Comparison of ENCODE assay signal across 18 cellular contexts in genomic region chr12:121490401-121491257, GRCh38.
DNase-seq lines count a peak whose midpoint lies in the region; ATAC-seq and TF ChIP-seq lines count a peak whose summit lies in the region.
"Had no signal": no experiment of that assay in that cellular context is flagged by ENCODE, and none has a peak within 500 bp of the region (broad histone marks: within the 10 kb centered on the region; RNA-seq: fewer than 3 reads in every experiment).

No MANE protein-coding gene starts in this region.

- no peak overlapping the region for H3K4me3 ChIP-seq in CD8-positive, alpha-beta T cell (ENCODE audit: low read depth, low read length)
- H3K4me3 ChIP-seq in mesendoderm (ENCODE audit: low read length) (no peak overlapping the region), prostate gland (no peak overlapping the region)
- H3K4me3 ChIP-seq in CD8-positive, alpha-beta memory T cell (ENCODE audit: low read length) = no peak overlapping the region
- H3K4me3 ChIP-seq: PC-9, sigmoid colon, uterus had no signal

- peak; percentile 68 for ATAC-seq in CD8-positive, alpha-beta T cell
- ATAC-seq in T-cell (replicated peaks in 1 of 4) = peak in 3 of 4 experiments; percentile 16 to 38 (median 24)
- ATAC-seq: left ventricle myocardium superior had no signal

- no peak overlapping the region for H3K4ac ChIP-seq in mesendoderm (ENCODE audit: low read depth, low read length)

- H3K27ac Mint-ChIP-seq in CD8-positive, alpha-beta T cell = peak overlapping the region; percentile 80
- H3K27ac Mint-ChIP-seq in IgD-negative memory B cell = peak overlapping the region in 2 of 3 donors; percentile 36 to 88
- peak overlapping the region in 1 of 2 donors; percentile 34 for H3K27ac Mint-ChIP-seq in T-cell
- peak overlapping the region in 2 of 8 donors; percentile 51 to 73 for H3K27ac Mint-ChIP-seq in CD8-positive, alpha-beta memory T cell

- no peak overlapping the region for H2AK5ac ChIP-seq in mesendoderm (ENCODE audit: low read length)

- peaks cover 7% of the 10 kb centered on the region for H3K36me3 ChIP-seq in CD8-positive, alpha-beta T cell (ENCODE audit: insufficient read depth, low read length)
- peaks cover 7% of the 10 kb centered on the region for H3K36me3 ChIP-seq in mesendoderm (ENCODE audit: control insufficient read depth, insufficient read depth, low read length)
- H3K36me3 ChIP-seq in CD8-positive, alpha-beta memory T cell (ENCODE audit: insufficient read depth, low read length) = peaks cover 11% of the 10 kb centered on the region
- H3K36me3 ChIP-seq in prostate gland = no peaks in the 10 kb centered on the region
- H3K36me3 ChIP-seq: uterus had no signal

- POLR2A ChIA-PET in CD8-positive, alpha-beta T cell (lab: Charles Lee) = interaction anchor here (0.6 kb wide), 1 partner anchor 78 kb away, joined by 3 read pairs; no protein-coding TSS in a partner anchor
- POLR2A ChIA-PET in T-cell (lab: Charles Lee) = interaction anchor here in 1 of 2 donors (0.7 kb wide), 1 partner anchor 27 kb away, joined by 10 read pairs; no protein-coding TSS in a partner anchor
- POLR2A ChIA-PET in CD8-positive, alpha-beta memory T cell (lab: Charles Lee) = no interaction called here

- TF ChIP-seq CTCF in CD8-positive, alpha-beta T cell (IDR thresholded peaks at IDR 0.05) = no peak
- no peak for TF ChIP-seq CTCF in prostate gland (IDR thresholded peaks at IDR 0.05)

- H3K79me2 ChIP-seq in mesendoderm (ENCODE audit: control insufficient read depth, insufficient read depth, low read length) = peaks cover 3% of the 10 kb centered on the region

- H3K23ac ChIP-seq in mesendoderm (ENCODE audit: low read length) = no peak overlapping the region

- no peak for TF ChIP-seq POLR2A in prostate gland (IDR thresholded peaks at IDR 0.05)

- H3K9ac ChIP-seq in mesendoderm (ENCODE audit: low read length) = no peak overlapping the region

- H3K4me2 ChIP-seq in mesendoderm (ENCODE audit: low read length) = no peak overlapping the region
- H3K4me2 ChIP-seq: PC-9 had no signal

- peaks cover 16% of the 10 kb centered on the region for H3K4me1 ChIP-seq in CD8-positive, alpha-beta T cell (ENCODE audit: insufficient read depth, low read length)
- H3K4me1 ChIP-seq in mesendoderm (ENCODE audit: control insufficient read depth, low read depth, low read length) (peaks cover 1% of the 10 kb centered on the region), prostate gland (replicated peaks) (no peaks in the 10 kb centered on the region)
- no peaks in the 10 kb centered on the region for H3K4me1 ChIP-seq in CD8-positive, alpha-beta memory T cell (ENCODE audit: insufficient read depth, low read length)
- H3K4me1 ChIP-seq: sigmoid colon, uterus had no signal

- peak overlapping the region; percentile 52 for H3K4me3 Mint-ChIP-seq in CD8-positive, alpha-beta T cell
- H3K4me3 Mint-ChIP-seq in IgD-negative memory B cell = peak overlapping the region in 3 of 4 donors; percentile 4 to 81 (median 78)
- peak overlapping the region in 1 of 3 donors; percentile 11 for H3K4me3 Mint-ChIP-seq in T-cell
- H3K4me3 Mint-ChIP-seq in CD8-positive, alpha-beta memory T cell = peak overlapping the region in 1 of 7 donors; percentile 76

- H3K56ac ChIP-seq in mesendoderm (ENCODE audit: low read length) = no peak overlapping the region

- no peak overlapping the region for H2BK120ac ChIP-seq in mesendoderm (ENCODE audit: low read depth, low read length)

- H3K4me1 Mint-ChIP-seq in CD8-positive, alpha-beta T cell (ENCODE audit: low read depth) = peaks cover 21% of the 10 kb centered on the region
- peaks cover 11 to 24% (median 21%) of the 10 kb centered on the region in 3 donors for H3K4me1 Mint-ChIP-seq in IgD-negative memory B cell
- peaks cover 14 to 21% (median 18%) of the 10 kb centered on the region in 3 donors for H3K4me1 Mint-ChIP-seq in T-cell
- H3K4me1 Mint-ChIP-seq in CD8-positive, alpha-beta memory T cell = peaks cover 14 to 38% (median 27%) of the 10 kb centered on the region in 3 donors

- H4K8ac ChIP-seq in mesendoderm (ENCODE audit: low read depth, low read length) = no peak overlapping the region

- CTCF ChIA-PET in CD8-positive, alpha-beta T cell (lab: Charles Lee) = interaction anchor here (0.7 to 1.6 kb wide), 6 partner anchors 9 to 136 kb away, joined by 3 to 7 read pairs (median 3); partner anchors contain the start of gene ORAI1
- CTCF ChIA-PET in T-cell (lab: Charles Lee) = no interaction called here
- CTCF ChIA-PET in CD8-positive, alpha-beta memory T cell (lab: Charles Lee) = interaction anchor here (1.2 to 1.7 kb wide), 3 partner anchors 9 to 192 kb away, joined by 3 to 6 read pairs (median 3); no protein-coding TSS in a partner anchor

- no peak overlapping the region for H2BK15ac ChIP-seq in mesendoderm (replicated peaks; ENCODE audit: low read depth)

- DNase-seq in CD8-positive, alpha-beta T cell = no peak
- no peak for DNase-seq in T-cell
- DNase-seq in mesendoderm = peak; percentile 66
- no peak for DNase-seq in DMS 273 (lab: John Stamatoyannopoulos, UW; ENCODE audit: unreplicated experiment)
- no peak for DNase-seq in CD8-positive, alpha-beta memory T cell
- DNase-seq in NCI-H2171 treated with DMSO at 0.1 percent for 48 hours (lab: John Stamatoyannopoulos, UW) = no peak
- no peak for DNase-seq in prostate gland (ENCODE audit: low spot score)
- DNase-seq: activated CD4-positive, alpha-beta T cell treated with anti-CD3 and anti-CD28 coated beads for 4 hours; amygdala; cortex of kidney; left ventricle myocardium superior; PC-9; sigmoid colon; stimulated activated CD4-positive, alpha-beta T cell treated with anti-CD3 and anti-CD28 coated beads, Interleukin-4, amount 100 ng/mL, for 4 hours; stimulated activated naive CD4-positive, alpha-beta T cell; SW 1271; uterus had no signal

- H3K18ac ChIP-seq in mesendoderm (ENCODE audit: low read length) = no peak overlapping the region

- H2BK5ac ChIP-seq in mesendoderm (ENCODE audit: low read length) = no peak overlapping the region

- H3K9me3 ChIP-seq in CD8-positive, alpha-beta T cell (ENCODE audit: low read length) = no peaks in the 10 kb centered on the region
- no peaks in the 10 kb centered on the region for H3K9me3 ChIP-seq in CD8-positive, alpha-beta memory T cell (ENCODE audit: low read length)
- no peaks in the 10 kb centered on the region for H3K9me3 ChIP-seq in prostate gland
- H3K9me3 ChIP-seq: sigmoid colon, uterus had no signal

- H3K36me3 Mint-ChIP-seq in CD8-positive, alpha-beta T cell = peaks cover 23% of the 10 kb centered on the region
- H3K36me3 Mint-ChIP-seq in IgD-negative memory B cell (no peaks in the 10 kb centered on the region), T-cell (peaks cover 8% of the 10 kb centered on the region)
- H3K36me3 Mint-ChIP-seq in CD8-positive, alpha-beta memory T cell = peaks cover 0 to 45% (median 5%) of the 10 kb centered on the region in 3 donors

- H3K9me3 Mint-ChIP-seq in CD8-positive, alpha-beta T cell = no peaks in the 10 kb centered on the region
- H3K9me3 Mint-ChIP-seq in IgD-negative memory B cell (no peaks in the 10 kb centered on the region), T-cell (no peaks in the 10 kb centered on the region)
- H3K9me3 Mint-ChIP-seq in CD8-positive, alpha-beta memory T cell = no peaks in the 10 kb centered on the region

- intact Hi-C loops in CD8-positive, alpha-beta T cell (cut with DNase I, micrococcal nuclease) = no loop called here
- intact Hi-C loops in prostate gland (cut with DNase I) = no loop called here

- no CpG with 5 or more reads among the region's 15 CpGs for WGBS in mesendoderm (ENCODE audit: extremely low coverage, insufficient coverage, low lambda C conversion rate)
- WGBS in prostate gland = 60% methylated on average over 15 of the region's 15 CpGs

- no peak overlapping the region for H3K27ac ChIP-seq in CD8-positive, alpha-beta T cell (ENCODE audit: low read depth, low read length)
- no peak overlapping the region for H3K27ac ChIP-seq in mesendoderm (ENCODE audit: low read depth, low read length)
- H3K27ac ChIP-seq in CD8-positive, alpha-beta memory T cell (ENCODE audit: low read depth, low read length) = no peak overlapping the region
- no peak overlapping the region for H3K27ac ChIP-seq in prostate gland
- H3K27ac ChIP-seq: PC-9, sigmoid colon, uterus had no signal

- H3K27me3 Mint-ChIP-seq in CD8-positive, alpha-beta T cell (ENCODE audit: low read depth) = no peaks in the 10 kb centered on the region
- H3K27me3 Mint-ChIP-seq in IgD-negative memory B cell (no peaks in the 10 kb centered on the region), T-cell (no peaks in the 10 kb centered on the region)
- H3K27me3 Mint-ChIP-seq in CD8-positive, alpha-beta memory T cell = no peaks in the 10 kb centered on the region

- H4K5ac ChIP-seq in mesendoderm (ENCODE audit: low read length) = no peak overlapping the region

- H3K27me3 ChIP-seq in CD8-positive, alpha-beta T cell (ENCODE audit: insufficient read depth, low read length) = no peaks in the 10 kb centered on the region
- H3K27me3 ChIP-seq in mesendoderm (ENCODE audit: insufficient read depth, low read length, poor library complexity) (no peaks in the 10 kb centered on the region), prostate gland (replicated peaks; ENCODE audit: insufficient read depth) (no peaks in the 10 kb centered on the region)
- H3K27me3 ChIP-seq in CD8-positive, alpha-beta memory T cell (ENCODE audit: insufficient read depth, low read length, poor library complexity, severe bottlenecking) = no peaks in the 10 kb centered on the region
- H3K27me3 ChIP-seq: sigmoid colon, uterus had no signal

- H3K79me1 ChIP-seq in mesendoderm (ENCODE audit: low read length) = peaks cover 9% of the 10 kb centered on the region

Comparison
In these comparisons a context has a peak if more than half of its experiments do, and no peak if none do; other contexts are left out.
1. CTCF ChIA-PET loops: an anchor here in CD8-positive, alpha-beta T cell (0.7 to 1.6 kb wide) and CD8-positive, alpha-beta memory T cell (1.2 to 1.7 kb wide); none called in T-cell.